19 cellular contexts compared by ENCODE assay signal in the genomic region with DNA sequence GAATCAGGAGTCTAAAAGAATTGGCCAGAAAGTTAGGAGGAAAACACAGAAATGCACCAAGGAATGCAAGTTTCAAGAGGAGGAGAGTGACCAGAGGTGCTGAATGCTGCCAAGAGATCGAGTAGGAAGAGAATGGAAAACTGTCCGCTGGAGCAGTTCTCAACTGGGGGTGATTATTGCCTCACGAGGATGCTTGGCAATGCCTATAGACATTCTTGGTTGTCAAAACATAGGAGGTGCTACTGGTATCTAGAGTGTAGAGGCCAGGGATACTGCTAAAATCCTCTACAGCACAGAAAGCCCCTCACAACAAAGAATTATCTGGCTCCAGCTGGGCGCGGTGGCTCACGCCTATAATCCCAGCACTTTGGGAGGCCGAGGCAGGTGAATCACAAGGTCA.
DNase-seq lines count a peak whose midpoint lies in the region; ATAC-seq and TF ChIP-seq lines count a peak whose summit lies in the region.
"Had no signal": no experiment of that assay in that cellular context is flagged by ENCODE, and none has a peak within 500 bp of the region (broad histone marks: within the 10 kb centered on the region; RNA-seq: fewer than 3 reads in every experiment).

No MANE protein-coding gene starts in this region.

- in situ Hi-C loops in IMR-90 (cut with MboI; ENCODE audit: low sequenced_read_pairs), result no loop called here

- no peak for TF ChIP-seq POLR2A in IMR-90 (IDR thresholded peaks at IDR 0.05; ENCODE audit: low read depth, low read length)

- TF ChIP-seq CTCF in IMR-90 (conservative IDR thresholded peaks at IDR 0.05; ENCODE audit: low read depth, low read length), result no peak

- no peaks in the 10 kb centered on the region for H4K20me1 ChIP-seq in IMR-90 (ENCODE audit: insufficient read depth, low read length)

- H3K23ac ChIP-seq in IMR-90 (ENCODE audit: low read depth, low read length), result no peak overlapping the region

- no peak overlapping the region for H3K56ac ChIP-seq in IMR-90 (ENCODE audit: extremely low read depth, insufficient read depth, low read length)

- DNase-seq in activated naive CD4-positive, alpha-beta T cell treated with anti-CD3 and anti-CD28 coated beads, Interleukin-2, amount 50 U/mL, for 72 hours (ENCODE audit: low spot score in 2 of 2), result no peak
- DNase-seq in IMR-90 (peak; percentile 22), germinal center (ENCODE audit: low spot score) (no peak), sciatic nerve (ENCODE audit: low spot score) (no peak)
- no peak for DNase-seq in effector memory CD8-positive, alpha-beta T cell
- no peak for DNase-seq in stimulated activated effector memory CD8-positive, alpha-beta T cell treated with anti-CD3 and anti-CD28 coated beads, Interleukin-12 subunit alpha, Interleukin-12 subunit beta, amount 100 ng/mL, for 72 hours (ENCODE audit: low spot score in 2 of 2)
- DNase-seq: EL, GF-D8, Karpas-422, MV-4-11, NCI-H1105 treated with DMSO at 0.1 percent for 48 hours, NCI-H2029 treated with DMSO at 0.1 percent for 48 hours, NCI-H2171, NCI-H524 treated with DMSO at 0.1 percent for 48 hours, NCI-H82, Peyer's patch had no signal

- no peak overlapping the region for H4K91ac ChIP-seq in IMR-90 (ENCODE audit: insufficient read depth, low read depth, low read length)

- H2AK5ac ChIP-seq in IMR-90 (ENCODE audit: low read depth, low read length), result no peak overlapping the region

- H2BK15ac ChIP-seq in IMR-90 (ENCODE audit: low read depth, low read length), result no peak overlapping the region

- H3K4me1 ChIP-seq in IMR-90 (ENCODE audit: control insufficient read depth, insufficient read depth, low read length), result peaks cover 6% of the 10 kb centered on the region
- H3K4me1 ChIP-seq: Peyer's patch, SJSA1 had no signal

- no peak overlapping the region for H2AFZ ChIP-seq in IMR-90 (replicated peaks; ENCODE audit: low read length, poor library complexity)

- H4K5ac ChIP-seq in IMR-90 (ENCODE audit: low read depth, low read length), result no peak overlapping the region

- H3K4me1 Mint-ChIP-seq in activated naive CD4-positive, alpha-beta T cell treated with anti-CD3 and anti-CD28 coated beads, Interleukin-2, amount 50 U/mL, for 24 hours, result peaks cover 14% of the 10 kb centered on the region
- peaks cover 11 to 19% of the 10 kb centered on the region in 2 donors for H3K4me1 Mint-ChIP-seq in effector memory CD8-positive, alpha-beta T cell (ENCODE audit: low read depth in 2 of 2)
- no peaks in the 10 kb centered on the region for H3K4me1 Mint-ChIP-seq in stimulated activated effector memory CD8-positive, alpha-beta T cell treated with anti-CD3 and anti-CD28 coated beads, Interleukin-12 subunit alpha, Interleukin-12 subunit beta, amount 100 ng/mL, for 72 hours
- H3K4me1 Mint-ChIP-seq: B cell had no signal

- H3K4me2 ChIP-seq in IMR-90 (ENCODE audit: low read depth, low read length), result no peak overlapping the region

- peaks cover 4% of the 10 kb centered on the region for H3K36me3 ChIP-seq in IMR-90 (ENCODE audit: control insufficient read depth, insufficient read depth, low read length)
- H3K36me3 ChIP-seq: SJSA1 had no signal

- H4K8ac ChIP-seq in IMR-90 (ENCODE audit: low read depth in 2 of 2, low read length in 2 of 2), result no peak overlapping the region

- H2BK120ac ChIP-seq in IMR-90 (ENCODE audit: low read depth, low read length), result no peak overlapping the region

- no peak overlapping the region for H3K4me3 ChIP-seq in IMR-90 (ENCODE audit: insufficient read depth, low read depth, low read length)
- H3K4me3 ChIP-seq: Peyer's patch, SJSA1 had no signal

- H3K27me3 ChIP-seq in IMR-90 (ENCODE audit: control insufficient read depth, insufficient read depth, low read length), result no peaks in the 10 kb centered on the region
- H3K27me3 ChIP-seq: Peyer's patch, SJSA1 had no signal

- H3K4ac ChIP-seq in IMR-90 (ENCODE audit: low read depth, low read length), result no peak overlapping the region

- H2BK20ac ChIP-seq in IMR-90 (ENCODE audit: low read depth, low read length), result no peak overlapping the region

- H3K36me3 Mint-ChIP-seq in activated naive CD4-positive, alpha-beta T cell treated with anti-CD3 and anti-CD28 coated beads, Interleukin-2, amount 50 U/mL, for 24 hours, result peaks cover 12% of the 10 kb centered on the region
- H3K36me3 Mint-ChIP-seq in activated naive CD4-positive, alpha-beta T cell treated with anti-CD3 and anti-CD28 coated beads, Interleukin-2, amount 50 U/mL, for 72 hours, result no peaks in the 10 kb centered on the region
- H3K36me3 Mint-ChIP-seq in effector memory CD8-positive, alpha-beta T cell (ENCODE audit: insufficient read depth), result peaks cover 55% of the 10 kb centered on the region
- H3K36me3 Mint-ChIP-seq in stimulated activated effector memory CD8-positive, alpha-beta T cell treated with anti-CD3 and anti-CD28 coated beads, Interleukin-12 subunit alpha, Interleukin-12 subunit beta, amount 100 ng/mL, for 72 hours, result peaks cover 70% of the 10 kb centered on the region

- no peak overlapping the region for H3K14ac ChIP-seq in IMR-90 (replicated peaks; ENCODE audit: low read depth, low read length)

- ATAC-seq in activated naive CD4-positive, alpha-beta T cell treated with anti-CD3 and anti-CD28 coated beads, Interleukin-2, amount 50 U/mL, for 72 hours, result no peak
- ATAC-seq in IMR-90 (ENCODE audit: low read depth) (peak; percentile 14; the same call in 1 of the 2 replicates), sciatic nerve (no peak)
- ATAC-seq in effector memory CD8-positive, alpha-beta T cell (replicated peaks), result no peak
- ATAC-seq in stimulated activated effector memory CD8-positive, alpha-beta T cell treated with anti-CD3 and anti-CD28 coated beads, Interleukin-12 subunit alpha, Interleukin-12 subunit beta, amount 100 ng/mL, for 72 hours, result no peak

- no peak overlapping the region for H3K4me3 Mint-ChIP-seq in activated naive CD4-positive, alpha-beta T cell treated with anti-CD3 and anti-CD28 coated beads, Interleukin-2, amount 50 U/mL, for 24 hours
- no peak overlapping the region for H3K4me3 Mint-ChIP-seq in effector memory CD8-positive, alpha-beta T cell
- H3K4me3 Mint-ChIP-seq in stimulated activated effector memory CD8-positive, alpha-beta T cell treated with anti-CD3 and anti-CD28 coated beads, Interleukin-12 subunit alpha, Interleukin-12 subunit beta, amount 100 ng/mL, for 72 hours, result no peak overlapping the region
- H3K4me3 Mint-ChIP-seq: B cell had no signal

- no peak for TF ChIP-seq RAD21 in IMR-90 (IDR thresholded peaks at IDR 0.05; ENCODE audit: low read length)

- no peak overlapping the region for H3K18ac ChIP-seq in IMR-90 (ENCODE audit: low read depth, low read length)

- WGBS in IMR-90 (ENCODE audit: extremely low coverage in 2 of 2, insufficient read length in 1 of 2), 2 experiments, result 36% methylated on average over 4 of the region's 7 CpGs; no CpG with 5 or more reads in 1 of the 2 experiments

- CTCF ChIA-PET in IMR-90 (lab: Yijun Ruan, JAX), result no interaction called here

- H3K27ac Mint-ChIP-seq in activated naive CD4-positive, alpha-beta T cell treated with anti-CD3 and anti-CD28 coated beads, Interleukin-2, amount 50 U/mL, for 24 hours, result peak overlapping the region; percentile 79
- H3K27ac Mint-ChIP-seq in activated naive CD4-positive, alpha-beta T cell treated with anti-CD3 and anti-CD28 coated beads, Interleukin-2, amount 50 U/mL, for 72 hours, result peak overlapping the region in 1 of 2 donors; percentile 70
- peak overlapping the region; percentile 46 to 68 for H3K27ac Mint-ChIP-seq in effector memory CD8-positive, alpha-beta T cell
- peak overlapping the region; percentile 44 for H3K27ac Mint-ChIP-seq in stimulated activated effector memory CD8-positive, alpha-beta T cell treated with anti-CD3 and anti-CD28 coated beads, Interleukin-12 subunit alpha, Interleukin-12 subunit beta, amount 100 ng/mL, for 72 hours
- H3K27ac Mint-ChIP-seq: B cell had no signal

- BruUV-seq in IMR-90 (replicated peaks; lab: Mats Ljungman, UMichigan), result no TSS peak

- no peaks in the 10 kb centered on the region for H3K9me1 ChIP-seq in IMR-90 (ENCODE audit: insufficient read depth, low read length)

- H3K27ac ChIP-seq in IMR-90 (ENCODE audit: insufficient read depth, low read length), result no peak overlapping the region
- H3K27ac ChIP-seq: Peyer's patch, SJSA1 had no signal

- H3K79me1 ChIP-seq in IMR-90 (ENCODE audit: low read depth in 1 of 2, low read length in 2 of 2), result no peaks in the 10 kb centered on the region

- dilution Hi-C loops in IMR-90 (cut with HindIII; ENCODE audit: low sequenced_read_pairs, unreplicated experiment), result no loop called here

- H2AK9ac ChIP-seq in IMR-90 (replicated peaks; ENCODE audit: low read depth, low read length, poor library complexity), result no peak overlapping the region

- no peaks in the 10 kb centered on the region for H3K9me3 Mint-ChIP-seq in activated naive CD4-positive, alpha-beta T cell treated with anti-CD3 and anti-CD28 coated beads, Interleukin-2, amount 50 U/mL, for 24 hours
- H3K9me3 Mint-ChIP-seq in activated naive CD4-positive, alpha-beta T cell treated with anti-CD3 and anti-CD28 coated beads, Interleukin-2, amount 50 U/mL, for 72 hours, result no peaks in the 10 kb centered on the region
- no peaks in the 10 kb centered on the region for H3K9me3 Mint-ChIP-seq in effector memory CD8-positive, alpha-beta T cell
- no peaks in the 10 kb centered on the region for H3K9me3 Mint-ChIP-seq in stimulated activated effector memory CD8-positive, alpha-beta T cell treated with anti-CD3 and anti-CD28 coated beads, Interleukin-12 subunit alpha, Interleukin-12 subunit beta, amount 100 ng/mL, for 72 hours

- no peaks in the 10 kb centered on the region for H3K9me3 ChIP-seq in IMR-90 (ENCODE audit: control insufficient read depth, insufficient read depth, low read length)
- H3K9me3 ChIP-seq: Peyer's patch, SJSA1 had no signal

- intact Hi-C loops in IMR-90 (cut with micrococcal nuclease) (no loop called here), sciatic nerve (cut with DNase I) (no loop called here)

- no peaks in the 10 kb centered on the region for H3K27me3 Mint-ChIP-seq in activated naive CD4-positive, alpha-beta T cell treated with anti-CD3 and anti-CD28 coated beads, Interleukin-2, amount 50 U/mL, for 24 hours
- no peaks in the 10 kb centered on the region for H3K27me3 Mint-ChIP-seq in effector memory CD8-positive, alpha-beta T cell
- H3K27me3 Mint-ChIP-seq: B cell had no signal

- no peak overlapping the region for H2BK5ac ChIP-seq in IMR-90 (ENCODE audit: low read depth, low read length, poor library complexity, severe bottlenecking)

- H3K9ac ChIP-seq in IMR-90 (ENCODE audit: low read depth, low read length), result no peak overlapping the region

- POLR2A ChIA-PET in IMR-90 (lab: Charles Lee; ENCODE audit: unreplicated experiment), result no interaction called here

TF ChIP-seq in IMR-90, 13 proteins besides CTCF, POLR2A, EP300 and RAD21 (continues in another document):
- TF ChIP-seq NFE2L2 (IDR thresholded peaks at IDR 0.05; ENCODE audit: low read depth, low read length) (no peak), MAFK (IDR thresholded peaks at IDR 0.05; ENCODE audit: low read depth, low read length) (no peak)
